In genomic region chr6:28250747-28251146, GRCh38 we compare ENCODE assay signal across 10 cellular contexts. TPM values are rescaled to one million over a fixed set of nuclear protein-coding genes. Genes with fewer than 3 reads are reported as not detected.
DNase-seq lines count a peak whose midpoint lies in the region; ATAC-seq and TF ChIP-seq lines count a peak whose summit lies in the region.
"Had no signal": no experiment of that assay in that cellular context is flagged by ENCODE, and none has a peak within 500 bp of the region (broad histone marks: within the 10 kb centered on the region; RNA-seq: fewer than 3 reads in every experiment).

No MANE protein-coding gene starts in this region.

- DNase-seq in SK-N-SH = no peak
- no peak for DNase-seq in T-helper 17 cell
- no peak for DNase-seq in fibroblast of pulmonary artery (ENCODE audit: low read depth)
- no peak for DNase-seq in smooth muscle cell (lab: John Stamatoyannopoulos, UW; ENCODE audit: unreplicated experiment)
- DNase-seq in kidney glomerular epithelial cell (lab: John Stamatoyannopoulos, UW) = no peak
- no peak for DNase-seq in foreskin melanocyte
- DNase-seq: NCI-H526 treated with DMSO at 0.1 percent for 48 hours had no signal

- peaks cover 5 to 12% of the 10 kb centered on the region in 2 experiments; a peak in 3 of 4 replicates for H3K4me1 ChIP-seq in SK-N-SH (ENCODE audit: control insufficient read depth in 1 of 2, insufficient read depth in 2 of 2, low read depth in 1 of 2, low read length in 1 of 2)
- H3K4me1 ChIP-seq in smooth muscle cell (ENCODE audit: low read depth) = peaks cover 16% of the 10 kb centered on the region

- peak overlapping the region; percentile 61 for H3K4me3 Mint-ChIP-seq in T-helper 17 cell

- H2AFZ ChIP-seq in SK-N-SH (ENCODE audit: low read depth) (peak overlapping the region; percentile 2; the same call in 1 of the 2 replicates), smooth muscle cell (ENCODE audit: low read depth) (no peak overlapping the region)

- H3K36me3 ChIP-seq in SK-N-SH (replicated peaks in 1 of 2; ENCODE audit: control insufficient read depth in 1 of 2, insufficient read depth in 2 of 2, low read length in 1 of 2) (peaks cover 15 to 36% of the 10 kb centered on the region in 2 experiments), smooth muscle cell (ENCODE audit: low read depth) (no peaks in the 10 kb centered on the region)

- peak overlapping the region; percentile 93 to 97 for H3K4me3 ChIP-seq in SK-N-SH (ENCODE audit: low read depth in 2 of 2, low read length in 1 of 2)
- H3K4me3 ChIP-seq in fibroblast of pulmonary artery (replicated peaks; ENCODE audit: low read depth, low read length) = peak overlapping the region; percentile 80
- peak overlapping the region; percentile 98 for H3K4me3 ChIP-seq in smooth muscle cell

- no peak for TF ChIP-seq CTCF in SK-N-SH (IDR thresholded peaks at IDR 0.05)
- no peak for TF ChIP-seq CTCF in fibroblast of pulmonary artery (IDR thresholded peaks at IDR 0.05; ENCODE audit: low read length, missing control alignments)
- TF ChIP-seq CTCF in smooth muscle cell (IDR thresholded peaks at IDR 0.05; ENCODE audit: borderline replicate concordance, insufficient read depth, poor library complexity, severe bottlenecking) = no peak

- H3K4me1 Mint-ChIP-seq in T-helper 17 cell = peaks cover 23% of the 10 kb centered on the region

- H3K27ac ChIP-seq in SK-N-SH (ENCODE audit: low read depth in 2 of 2, low read length in 1 of 2) (no peak overlapping the region), smooth muscle cell (ENCODE audit: low read depth) (no peak overlapping the region)

- CTCF ChIA-PET in SK-N-SH (lab: Yijun Ruan, JAX) = interaction anchor here (1.5 kb wide), 1 partner anchor 105 kb away, joined by 4 read pairs; no protein-coding TSS in a partner anchor

- H3K9ac ChIP-seq in SK-N-SH (no peak overlapping the region), smooth muscle cell (ENCODE audit: low read depth) (peak overlapping the region; percentile 78)

- H4K20me1 ChIP-seq in SK-N-SH (ENCODE audit: insufficient read depth) = no peaks in the 10 kb centered on the region
- no peaks in the 10 kb centered on the region for H4K20me1 ChIP-seq in smooth muscle cell (ENCODE audit: low read depth)

- no peaks in the 10 kb centered on the region for H3F3A ChIP-seq in SK-N-SH (replicated peaks; ENCODE audit: insufficient read depth)
- H3F3A ChIP-seq in smooth muscle cell (ENCODE audit: low read depth) = no peaks in the 10 kb centered on the region

- H3K4me2 ChIP-seq in SK-N-SH = peak overlapping the region; percentile 79
- peak overlapping the region; percentile 98 for H3K4me2 ChIP-seq in smooth muscle cell

- ATAC-seq in SK-N-SH treated with all-trans-retinoic acid at 6 μM for 48 hours = no peak
- ATAC-seq in T-helper 17 cell = no peak
- ATAC-seq in GM18870 (IDR thresholded peaks at IDR 0.05; ENCODE audit: unreplicated experiment) = no peak

- H3K79me2 ChIP-seq in SK-N-SH (ENCODE audit: insufficient read depth) = peaks cover 19% of the 10 kb centered on the region
- H3K79me2 ChIP-seq in smooth muscle cell (ENCODE audit: low read depth) = peaks cover 12% of the 10 kb centered on the region

- no peak overlapping the region for H3K27ac Mint-ChIP-seq in T-helper 17 cell

- no peak for TF ChIP-seq RAD21 in SK-N-SH (IDR thresholded peaks at IDR 0.05; ENCODE audit: low read length)

- H3K27me3 Mint-ChIP-seq in T-helper 17 cell = no peaks in the 10 kb centered on the region

- 67% methylated on average over 2 of the region's 2 CpGs for WGBS in SK-N-SH (ENCODE audit: low lambda C conversion rate)
- WGBS in smooth muscle cell (ENCODE audit: low lambda C conversion rate) = 82% methylated on average over 2 of the region's 2 CpGs

- H3K27me3 ChIP-seq in SK-N-SH (ENCODE audit: insufficient read depth) = no peaks in the 10 kb centered on the region
- H3K27me3 ChIP-seq in smooth muscle cell (ENCODE audit: low read depth) = no peaks in the 10 kb centered on the region

- no peaks in the 10 kb centered on the region for H3K9me2 ChIP-seq in SK-N-SH

- no peak for TF ChIP-seq EP300 in SK-N-SH (IDR thresholded peaks at IDR 0.05; ENCODE audit: borderline replicate concordance in 1 of 2, low read depth in 1 of 2, low read length in 1 of 2)

- no peaks in the 10 kb centered on the region for H3K9me3 ChIP-seq in SK-N-SH
- H3K9me3 ChIP-seq in T-helper 17 cell (ENCODE audit: control insufficient read depth, low read length, poor library complexity, severe bottlenecking) = no peaks in the 10 kb centered on the region
- H3K9me3 ChIP-seq in smooth muscle cell (replicated peaks; ENCODE audit: low read depth) = no peaks in the 10 kb centered on the region

- H3K36me3 Mint-ChIP-seq in T-helper 17 cell (ENCODE audit: low read depth) = peaks cover 11% of the 10 kb centered on the region

- POLR2A ChIA-PET in SK-N-SH (lab: Yijun Ruan, JAX) = no interaction called here

TF ChIP-seq in SK-N-SH, 30 proteins besides CTCF, POLR2A, EP300 and RAD21 (continues in another document):
- TF ChIP-seq POLR2AphosphoS5 (IDR thresholded peaks at IDR 0.05; ENCODE audit: low read depth, low read length) (no peak), FOXJ3 (CRISPR knock-in tag; IDR thresholded peaks at IDR 0.05) (no peak), EZH2phosphoT487 (IDR thresholded peaks at IDR 0.05; ENCODE audit: borderline replicate concordance, low read depth) (no peak), RXRA (IDR thresholded peaks at IDR 0.05; ENCODE audit: borderline replicate concordance, low read depth) (no peak), MAX (IDR thresholded peaks at IDR 0.05; ENCODE audit: low read depth) (no peak), FOXM1 (IDR thresholded peaks at IDR 0.05; ENCODE audit: low read depth) (no peak)

TF ChIP-seq in SK-N-SH treated with all-trans-retinoic acid at 6 μM for 48 hours, 23 proteins besides CTCF, POLR2A, EP300 and RAD21:
- no peak for TF ChIP-seq ZFP3 (CRISPR knock-in tag; IDR thresholded peaks at IDR 0.05)
- TF ChIP-seq PPARA (CRISPR knock-in tag; IDR thresholded peaks at IDR 0.05; ENCODE audit: borderline replicate concordance) = no peak
- no peak for TF ChIP-seq TCF4 (CRISPR knock-in tag; IDR thresholded peaks at IDR 0.05; ENCODE audit: borderline replicate concordance)
- TF ChIP-seq, protein P1, sequence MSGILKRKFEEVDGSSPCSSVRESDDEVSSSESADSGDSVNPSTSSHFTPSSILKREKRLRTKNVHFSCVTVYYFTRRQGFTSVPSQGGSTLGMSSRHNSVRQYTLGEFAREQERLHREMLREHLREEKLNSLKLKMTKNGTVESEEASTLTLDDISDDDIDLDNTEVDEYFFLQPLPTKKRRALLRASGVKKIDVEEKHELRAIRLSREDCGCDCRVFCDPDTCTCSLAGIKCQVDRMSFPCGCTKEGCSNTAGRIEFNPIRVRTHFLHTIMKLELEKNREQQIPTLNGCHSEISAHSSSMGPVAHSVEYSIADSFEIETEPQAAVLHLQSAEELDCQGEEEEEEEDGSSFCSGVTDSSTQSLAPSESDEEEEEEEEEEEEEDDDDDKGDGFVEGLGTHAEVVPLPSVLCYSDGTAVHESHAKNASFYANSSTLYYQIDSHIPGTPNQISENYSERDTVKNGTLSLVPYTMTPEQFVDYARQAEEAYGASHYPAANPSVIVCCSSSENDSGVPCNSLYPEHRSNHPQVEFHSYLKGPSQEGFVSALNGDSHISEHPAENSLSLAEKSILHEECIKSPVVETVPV (CRISPR knock-in tag; IDR thresholded peaks at IDR 0.05) = no peak
- no peak for TF ChIP-seq ZNF565 (CRISPR knock-in tag; conservative IDR thresholded peaks at IDR 0.05; ENCODE audit: low read depth)
- TF ChIP-seq ESRRG (CRISPR knock-in tag; IDR thresholded peaks at IDR 0.05) = no peak
- TF ChIP-seq ZFP30 (CRISPR knock-in tag; IDR thresholded peaks at IDR 0.05) = no peak
- TF ChIP-seq ZNF8 (CRISPR knock-in tag; IDR thresholded peaks at IDR 0.05) = no peak

RNA-seq across cellular contexts. Expression of gene ZKSCAN4, which starts 1.3 kb away (rescaled TPM):
- polyA plus RNA-seq in SK-N-SH (2012; rRNA removed) (2.9 and 3.5 TPM in 2 replicates), smooth muscle cell (5.2 TPM in 2 replicates)
- 2.5 and 3.3 TPM in 2 replicates for polyA plus RNA-seq in SK-N-SH (2012; cell fraction: cytosol; rRNA removed)
- polyA plus RNA-seq in SK-N-SH (2012; cell fraction: nucleus; rRNA removed) = 3.9 and 5.5 TPM in 2 replicates
- total RNA-seq in T-helper 17 cell (1 to 10 TPM; 1.1 to 2.1 TPM), smooth muscle cell (4.5 and 5.1 TPM in 2 replicates)

RNA-seq across cellular contexts. Expression of gene NKAPL, which starts 8.3 kb away (rescaled TPM):
- polyA plus RNA-seq in SK-N-SH (2012; rRNA removed) (not detected in 2 replicates), smooth muscle cell (0.18 and 0.28 TPM in 2 replicates)
- not detected in 2 replicates for polyA plus RNA-seq in SK-N-SH (2012; cell fraction: cytosol; rRNA removed)
- polyA plus RNA-seq in SK-N-SH (2012; cell fraction: nucleus; rRNA removed) = not detected in 2 replicates
- total RNA-seq in T-helper 17 cell (not detected), smooth muscle cell (not detected in 2 replicates)
- total RNA-seq: A172 had no signal

RNA-seq across cellular contexts. Expression of gene ZSCAN26, which starts 16.2 kb away (rescaled TPM):
- polyA plus RNA-seq in SK-N-SH (2012; rRNA removed) (11.0 and 14.0 TPM in 2 replicates), smooth muscle cell (7.0 and 10.7 TPM in 2 replicates)
- polyA plus RNA-seq in SK-N-SH (2012; cell fraction: cytosol; rRNA removed) = 9.2 and 9.6 TPM in 2 replicates
- polyA plus RNA-seq in SK-N-SH (2012; cell fraction: nucleus; rRNA removed) = 39.3 and 45.6 TPM in 2 replicates
- total RNA-seq in T-helper 17 cell (10 to 100 TPM in 1 of 2 donors, 1 to 10 TPM in 1; 7.3 to 14.9 TPM), smooth muscle cell (16.1 and 22.4 TPM in 2 replicates)

RNA-seq across cellular contexts. Expression of gene ZSCAN9, which starts 25.7 kb away (rescaled TPM):
- polyA plus RNA-seq in SK-N-SH (2012; rRNA removed) = 13.7 and 23.2 TPM in 2 replicates
- 13.4 and 14.3 TPM in 2 replicates for polyA plus RNA-seq in SK-N-SH (2012; cell fraction: cytosol; rRNA removed)
- polyA plus RNA-seq in SK-N-SH (2012; cell fraction: nucleus; rRNA removed) = 29.1 and 43.7 TPM in 2 replicates
- 1 to 10 TPM; 1.6 to 1.9 TPM for total RNA-seq in T-helper 17 cell
- total RNA-seq in smooth muscle cell = 18.3 and 18.4 TPM in 2 replicates
- 7.3 and 12.4 TPM in 2 replicates for polyA plus RNA-seq in smooth muscle cell

RNA-seq across cellular contexts. Expression of gene PGBD1, which starts 30.6 kb away (rescaled TPM):
- polyA plus RNA-seq in SK-N-SH (2012; rRNA removed) (2.5 and 2.7 TPM in 2 replicates), smooth muscle cell (8.1 and 9.7 TPM in 2 replicates)
- polyA plus RNA-seq in SK-N-SH (2012; cell fraction: cytosol; rRNA removed) = 3.0 and 3.3 TPM in 2 replicates
- 4.2 and 4.9 TPM in 2 replicates for polyA plus RNA-seq in SK-N-SH (2012; cell fraction: nucleus; rRNA removed)
- total RNA-seq in T-helper 17 cell (1 to 10 TPM; 1.1 to 1.3 TPM), smooth muscle cell (9.2 and 15.1 TPM in 2 replicates)
